Comparison of ENCODE assay signal across 17 cellular contexts in the genomic region with DNA sequence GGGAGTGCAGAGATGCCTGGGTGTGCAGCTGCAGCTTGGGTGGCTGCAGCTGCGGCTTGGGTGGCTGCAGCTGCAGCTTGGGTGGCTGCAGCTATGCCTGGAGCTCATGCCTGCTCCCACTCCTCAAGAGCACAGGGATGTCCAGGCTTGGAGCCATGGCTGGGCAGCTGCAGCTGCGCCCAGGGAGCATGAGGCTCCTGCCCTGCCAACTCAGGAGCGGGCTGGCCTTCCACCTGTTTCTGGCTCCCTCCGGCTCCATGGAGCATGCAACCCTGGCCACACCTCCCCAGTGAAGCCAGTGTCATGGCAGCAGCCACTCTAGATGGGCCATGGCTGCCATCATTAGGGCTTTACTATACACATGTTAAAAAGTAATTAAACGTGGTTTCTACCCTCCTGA. TPM values are rescaled to one million over a fixed set of nuclear protein-coding genes. Genes with fewer than 3 reads are reported as not detected.
DNase-seq lines count a peak whose midpoint lies in the region; TF ChIP-seq lines count a peak whose summit lies in the region.
"Had no signal": no experiment of that assay in that cellular context is flagged by ENCODE, and none has a peak within 500 bp of the region (broad histone marks: within the 10 kb centered on the region; RNA-seq: fewer than 3 reads in every experiment).

No MANE protein-coding gene starts in this region.

- DNase-seq in endothelial cell (ENCODE audit: low spot score) = no peak
- DNase-seq in mesendoderm = no peak
- DNase-seq in trophoblast cell = no peak
- no peak for DNase-seq in activated T-helper 2 cell treated with anti-CD3 and anti-CD28 coated beads, Interferon-gamma antibody, Interleukin-2, Interleukin-4, amounts not matched to agents 10 μg/mL and 5 μg/mL and 100 μg/mL, durations not matched to agents 14 hours and 24 hours and 36 hours (ENCODE audit: low spot score)
- no peak for DNase-seq in HAP-1 (ENCODE audit: low spot score in 2 of 2)
- DNase-seq: AML-193; Caco-2; Calu3; CD4-positive, alpha-beta T cell; CD8-positive, alpha-beta T cell; DMS79 treated with DMSO at 0.1 percent for 48 hours; GF-D8 had no signal

- peaks cover 3% of the 10 kb centered on the region for H3K27me3 Mint-ChIP-seq in endothelial cell (ENCODE audit: unreplicated experiment)
- H3K27me3 Mint-ChIP-seq in activated T-helper 2 cell treated with anti-CD3 and anti-CD28 coated beads, Interferon-gamma antibody, Interleukin-2, Interleukin-4, amounts not matched to agents 10 μg/mL and 5 μg/mL and 100 μg/mL, durations not matched to agents 14 hours and 24 hours and 36 hours (ENCODE audit: low read depth) = peaks cover 8% of the 10 kb centered on the region
- H3K27me3 Mint-ChIP-seq: B cell; CD4-positive, alpha-beta T cell had no signal

- no peak overlapping the region for H3K14ac ChIP-seq in trophoblast cell (ENCODE audit: low read length)

- no peak overlapping the region for H3K4me2 ChIP-seq in mesendoderm (ENCODE audit: low read length)
- H3K4me2 ChIP-seq in trophoblast cell (ENCODE audit: low read length) = no peak overlapping the region
- H3K4me2 ChIP-seq: A549; BLaER1 treated with 17β-estradiol and CSF1 and Interleukin-3, amounts not matched to agents 10 nM and 100 nM had no signal

- H3K9ac ChIP-seq in mesendoderm (ENCODE audit: low read length) = no peak overlapping the region
- H3K9ac ChIP-seq in trophoblast cell (ENCODE audit: low read length) = no peak overlapping the region
- H3K9ac ChIP-seq: BLaER1 treated with 17β-estradiol and CSF1 and Interleukin-3, amounts not matched to agents 10 nM and 100 nM had no signal

- no peak overlapping the region for H2AFZ ChIP-seq in trophoblast cell (ENCODE audit: insufficient read depth, low read length, poor library complexity)

- H3K4ac ChIP-seq in mesendoderm (ENCODE audit: low read depth, low read length) (no peak overlapping the region), trophoblast cell (ENCODE audit: low read depth, low read length) (no peak overlapping the region)

- H4K8ac ChIP-seq in mesendoderm (ENCODE audit: low read depth, low read length) = no peak overlapping the region
- H4K8ac ChIP-seq in trophoblast cell (ENCODE audit: low read depth, low read length) = no peak overlapping the region

- no peak overlapping the region for H4K12ac ChIP-seq in trophoblast cell (ENCODE audit: low read depth, low read length)

- H3K4me3 ChIP-seq in mesendoderm (ENCODE audit: low read length) = no peak overlapping the region
- H3K4me3 ChIP-seq in trophoblast cell (ENCODE audit: low read depth, low read length) = peak overlapping the region; percentile 1
- no peak overlapping the region for H3K4me3 ChIP-seq in HAP-1
- H3K4me3 ChIP-seq: A549; BLaER1 treated with 17β-estradiol and CSF1 and Interleukin-3, amounts not matched to agents 10 nM and 100 nM had no signal

- H3K23ac ChIP-seq in mesendoderm (ENCODE audit: low read length) = no peak overlapping the region
- no peak overlapping the region for H3K23ac ChIP-seq in trophoblast cell (ENCODE audit: low read length)

- no peak overlapping the region for H2BK15ac ChIP-seq in mesendoderm (replicated peaks; ENCODE audit: low read depth)

- H3K4me1 Mint-ChIP-seq in endothelial cell (ENCODE audit: unreplicated experiment) = peaks cover 5% of the 10 kb centered on the region
- H3K4me1 Mint-ChIP-seq in activated T-helper 2 cell treated with anti-CD3 and anti-CD28 coated beads, Interferon-gamma antibody, Interleukin-2, Interleukin-4, amounts not matched to agents 10 μg/mL and 5 μg/mL and 100 μg/mL, durations not matched to agents 14 hours and 24 hours and 36 hours (ENCODE audit: low read depth) = peaks cover 29% of the 10 kb centered on the region

- H3K36me3 ChIP-seq in mesendoderm (ENCODE audit: control insufficient read depth, insufficient read depth, low read length) = no peaks in the 10 kb centered on the region
- H3K36me3 ChIP-seq in trophoblast cell (ENCODE audit: control insufficient read depth in 1 of 2, insufficient read depth in 2 of 2, low read length in 2 of 2) = no peaks in the 10 kb centered on the region
- H3K36me3 ChIP-seq in HAP-1 (replicated peaks) = no peaks in the 10 kb centered on the region

- H2BK120ac ChIP-seq in mesendoderm (ENCODE audit: low read depth, low read length) (no peak overlapping the region), trophoblast cell (ENCODE audit: insufficient read depth, low read length, poor library complexity) (no peak overlapping the region)

- H2BK12ac ChIP-seq in trophoblast cell (ENCODE audit: low read length) = no peak overlapping the region

- H3K4me3 Mint-ChIP-seq in endothelial cell (ENCODE audit: unreplicated experiment) = peak overlapping the region; percentile 69
- H3K4me3 Mint-ChIP-seq in activated T-helper 2 cell treated with anti-CD3 and anti-CD28 coated beads, Interferon-gamma antibody, Interleukin-2, Interleukin-4, amounts not matched to agents 10 μg/mL and 5 μg/mL and 100 μg/mL, durations not matched to agents 14 hours and 24 hours and 36 hours (ENCODE audit: low read depth) = no peak overlapping the region
- H3K4me3 Mint-ChIP-seq: B cell; CD4-positive, alpha-beta T cell; CD8-positive, alpha-beta T cell had no signal

- H3K9me3 Mint-ChIP-seq in endothelial cell (ENCODE audit: unreplicated experiment) = peaks cover 5% of the 10 kb centered on the region
- H3K9me3 Mint-ChIP-seq in activated T-helper 2 cell treated with anti-CD3 and anti-CD28 coated beads, Interferon-gamma antibody, Interleukin-2, Interleukin-4, amounts not matched to agents 10 μg/mL and 5 μg/mL and 100 μg/mL, durations not matched to agents 14 hours and 24 hours and 36 hours = peaks cover 25% of the 10 kb centered on the region
- H3K9me3 Mint-ChIP-seq: CD4-positive, alpha-beta T cell had no signal

- intact Hi-C loops in activated T-helper 2 cell treated with anti-CD3 and anti-CD28 coated beads, Interferon-gamma antibody, Interleukin-2, Interleukin-4, amounts not matched to agents 10 μg/mL and 5 μg/mL and 100 μg/mL, durations not matched to agents 14 hours and 24 hours and 36 hours (cut with micrococcal nuclease) = no loop called here

- H2BK5ac ChIP-seq in mesendoderm (ENCODE audit: low read length) (no peak overlapping the region), trophoblast cell (ENCODE audit: low read depth, low read length, poor library complexity) (no peak overlapping the region)

- H3K27ac ChIP-seq in mesendoderm (ENCODE audit: low read depth, low read length) = peak overlapping the region; percentile 25
- no peak overlapping the region for H3K27ac ChIP-seq in trophoblast cell (ENCODE audit: low read depth, low read length)
- H3K27ac ChIP-seq: 22Rv1; A549; BLaER1 treated with 17β-estradiol and CSF1 and Interleukin-3, amounts not matched to agents 10 nM and 100 nM; C4-2B had no signal

- H3K79me2 ChIP-seq in mesendoderm (ENCODE audit: control insufficient read depth, insufficient read depth, low read length) = no peaks in the 10 kb centered on the region
- H3K79me2 ChIP-seq in trophoblast cell (ENCODE audit: control insufficient read depth, insufficient read depth, low read length, poor library complexity) = peaks cover 2% of the 10 kb centered on the region

- H3K79me1 ChIP-seq in mesendoderm (ENCODE audit: low read length) (no peaks in the 10 kb centered on the region), trophoblast cell (ENCODE audit: low read length) (no peaks in the 10 kb centered on the region)

- H3K27me3 ChIP-seq in mesendoderm (ENCODE audit: insufficient read depth, low read length, poor library complexity) (no peaks in the 10 kb centered on the region), trophoblast cell (ENCODE audit: insufficient read depth, low read length) (no peaks in the 10 kb centered on the region), HAP-1 (ENCODE audit: low read depth) (no peaks in the 10 kb centered on the region)
- H3K27me3 ChIP-seq: BLaER1 treated with 17β-estradiol and CSF1 and Interleukin-3, amounts not matched to agents 10 nM and 100 nM had no signal

- H3K9me3 ChIP-seq in trophoblast cell (ENCODE audit: insufficient read depth, low read depth, low read length) (peaks cover 4% of the 10 kb centered on the region), HAP-1 (no peaks in the 10 kb centered on the region)
- H3K9me3 ChIP-seq: A549, Caco-2 had no signal

- no peak overlapping the region for H4K91ac ChIP-seq in trophoblast cell (ENCODE audit: low read depth, low read length)

- H2AK5ac ChIP-seq in mesendoderm (ENCODE audit: low read length) (no peak overlapping the region), trophoblast cell (ENCODE audit: low read length) (no peak overlapping the region)

- H3K18ac ChIP-seq in mesendoderm (ENCODE audit: low read length) (no peak overlapping the region), trophoblast cell (ENCODE audit: low read length) (no peak overlapping the region)

- no peak overlapping the region for H4K5ac ChIP-seq in mesendoderm (ENCODE audit: low read length)

- TF ChIP-seq CTCF in endothelial cell (IDR thresholded peaks at IDR 0.05; ENCODE audit: unreplicated experiment) = no peak

- no peak overlapping the region for H3K27ac Mint-ChIP-seq in endothelial cell (ENCODE audit: unreplicated experiment)
- H3K27ac Mint-ChIP-seq in activated T-helper 2 cell treated with anti-CD3 and anti-CD28 coated beads, Interferon-gamma antibody, Interleukin-2, Interleukin-4, amounts not matched to agents 10 μg/mL and 5 μg/mL and 100 μg/mL, durations not matched to agents 14 hours and 24 hours and 36 hours = no peak overlapping the region
- H3K27ac Mint-ChIP-seq: B cell; CD4-positive, alpha-beta T cell; CD8-positive, alpha-beta T cell had no signal

- in situ Hi-C loops in HAP-1 (cut with MboI; ENCODE audit: low sequenced_read_pairs) = no loop called here

- no peaks in the 10 kb centered on the region for H3K4me1 ChIP-seq in mesendoderm (ENCODE audit: control insufficient read depth, low read depth, low read length)
- H3K4me1 ChIP-seq in trophoblast cell (ENCODE audit: control insufficient read depth in 1 of 2, insufficient read depth in 2 of 2, low read length in 2 of 2) = no peaks in the 10 kb centered on the region
- no peaks in the 10 kb centered on the region for H3K4me1 ChIP-seq in HAP-1
- H3K4me1 ChIP-seq: A549; BLaER1 treated with 17β-estradiol and CSF1 and Interleukin-3, amounts not matched to agents 10 nM and 100 nM had no signal

- peaks cover 22% of the 10 kb centered on the region for H3K36me3 Mint-ChIP-seq in endothelial cell (ENCODE audit: low read depth, unreplicated experiment)
- H3K36me3 Mint-ChIP-seq in activated T-helper 2 cell treated with anti-CD3 and anti-CD28 coated beads, Interferon-gamma antibody, Interleukin-2, Interleukin-4, amounts not matched to agents 10 μg/mL and 5 μg/mL and 100 μg/mL, durations not matched to agents 14 hours and 24 hours and 36 hours (ENCODE audit: low read depth) = peaks cover 43% of the 10 kb centered on the region

- no peak overlapping the region for H3K56ac ChIP-seq in mesendoderm (ENCODE audit: low read length)

- WGBS in mesendoderm (ENCODE audit: extremely low coverage, insufficient coverage, low lambda C conversion rate) = no CpG with 5 or more reads among the region's 5 CpGs
- no CpG with 5 or more reads among the region's 5 CpGs for WGBS in trophoblast cell (ENCODE audit: extremely low coverage, insufficient coverage, insufficient read length)

RNA-seq across cellular contexts. Expression of gene GBP1, which starts 21.1 kb away (rescaled TPM):
- 9.9 TPM for total RNA-seq in endothelial cell (ENCODE audit: unreplicated experiment)
- 0.13 TPM for polyA plus RNA-seq in mesendoderm (2013, experiment 1 of 2)
- 0.27 TPM for polyA plus RNA-seq in mesendoderm (2013, experiment 2 of 2)
- 1.1 and 1.8 TPM in 2 replicates for polyA plus RNA-seq in trophoblast cell (2013)
- total RNA-seq in activated T-helper 2 cell treated with anti-CD3 and anti-CD28 coated beads, Interferon-gamma antibody, Interleukin-2, Interleukin-4, amounts not matched to agents 10 μg/mL and 5 μg/mL and 100 μg/mL, durations not matched to agents 14 hours and 24 hours and 36 hours = 35.3 and 40.0 TPM in 2 replicates

RNA-seq across cellular contexts. Expression of gene GBP3, which starts 21.3 kb away (rescaled TPM):
- 0.36 TPM for total RNA-seq in endothelial cell (ENCODE audit: unreplicated experiment)
- polyA plus RNA-seq in mesendoderm (2013, experiment 1 of 2) = not detected
- not detected for polyA plus RNA-seq in mesendoderm (2013, experiment 2 of 2)
- polyA plus RNA-seq in trophoblast cell (2013) = 0.38 and 0.54 TPM in 2 replicates
- total RNA-seq in activated T-helper 2 cell treated with anti-CD3 and anti-CD28 coated beads, Interferon-gamma antibody, Interleukin-2, Interleukin-4, amounts not matched to agents 10 μg/mL and 5 μg/mL and 100 μg/mL, durations not matched to agents 14 hours and 24 hours and 36 hours = 6.4 and 7.5 TPM in 2 replicates

RNA-seq across cellular contexts. Expression of gene KYAT3, which starts 51.5 kb away (rescaled TPM):
- total RNA-seq in endothelial cell (ENCODE audit: unreplicated experiment) = 30.9 TPM
- polyA plus RNA-seq in mesendoderm (2013, experiment 1 of 2) = 23.4 TPM
- polyA plus RNA-seq in mesendoderm (2013, experiment 2 of 2) = 23.5 TPM
- polyA plus RNA-seq in trophoblast cell (2013) = 29.6 and 30.1 TPM in 2 replicates
- 32.6 and 33.9 TPM in 2 replicates for total RNA-seq in activated T-helper 2 cell treated with anti-CD3 and anti-CD28 coated beads, Interferon-gamma antibody, Interleukin-2, Interleukin-4, amounts not matched to agents 10 μg/mL and 5 μg/mL and 100 μg/mL, durations not matched to agents 14 hours and 24 hours and 36 hours

RNA-seq across cellular contexts. Expression of gene RBMXL1, which starts 51.5 kb away (rescaled TPM):
- total RNA-seq in endothelial cell (ENCODE audit: unreplicated experiment) = 11.3 TPM
- polyA plus RNA-seq in mesendoderm (2013, experiment 1 of 2) = 13.4 TPM
- polyA plus RNA-seq in mesendoderm (2013, experiment 2 of 2) = 13.4 TPM
- 7.3 and 7.5 TPM in 2 replicates for polyA plus RNA-seq in trophoblast cell (2013)
- total RNA-seq in activated T-helper 2 cell treated with anti-CD3 and anti-CD28 coated beads, Interferon-gamma antibody, Interleukin-2, Interleukin-4, amounts not matched to agents 10 μg/mL and 5 μg/mL and 100 μg/mL, durations not matched to agents 14 hours and 24 hours and 36 hours = 27.8 and 28.7 TPM in 2 replicates
